ENCODE assay signal across 8 cellular contexts in the genomic region with DNA sequence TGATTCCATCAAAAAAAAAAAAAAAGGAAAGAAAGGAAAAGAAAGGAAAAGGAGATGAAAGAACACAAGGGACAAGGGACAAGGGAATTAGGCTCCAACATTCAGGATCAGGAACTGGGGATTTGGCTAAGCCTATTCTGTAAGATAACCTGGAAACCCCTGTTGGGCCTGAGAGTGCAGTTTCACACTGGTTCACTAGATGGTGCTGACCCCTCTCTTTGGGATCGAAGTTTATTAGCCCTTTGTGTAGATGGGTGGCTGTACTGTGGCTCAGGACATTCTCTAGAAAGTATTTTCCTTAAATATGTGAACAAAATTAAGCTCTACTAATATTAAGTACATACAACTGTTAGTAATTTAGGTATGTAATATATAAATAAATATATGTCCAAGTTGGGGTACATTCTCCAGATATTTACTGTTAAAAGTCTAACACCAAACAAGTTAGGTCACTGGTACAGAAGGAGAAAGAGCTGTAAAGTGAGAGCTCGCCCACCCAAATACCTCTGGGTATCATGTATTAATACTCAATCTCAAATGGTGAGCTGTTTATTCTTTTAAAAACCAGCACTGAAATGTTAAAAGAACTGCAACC. TPM values are rescaled to one million over a fixed set of nuclear protein-coding genes. Genes with fewer than 3 reads are reported as not detected.
A peak's percentile ranks its signal among the peaks of the same experiment; 100 is the strongest.
DNase-seq lines count a peak whose midpoint lies in the region; ATAC-seq, FAIRE-seq and TF ChIP-seq lines count a peak whose summit lies in the region.

No MANE protein-coding gene starts in this region.

- no peak overlapping the region for H3K4me3 Mint-ChIP-seq in activated naive CD4-positive, alpha-beta T cell treated with anti-CD3 and anti-CD28 coated beads for 36 hours

- CTCF ChIA-PET in activated naive CD4-positive, alpha-beta T cell treated with anti-CD3 and anti-CD28 coated beads for 36 hours (lab: Charles Lee): interaction anchor here (0.6 to 2.3 kb wide), 15 partner anchors 14 to 578 kb away, joined by 3 to 19 read pairs (median 4); no protein-coding TSS in a partner anchor

- no peaks in the 10 kb centered on the region for H3K9me3 Mint-ChIP-seq in activated naive CD4-positive, alpha-beta T cell treated with anti-CD3 and anti-CD28 coated beads for 36 hours

- no peaks in the 10 kb centered on the region for H3K4me1 ChIP-seq in lower lobe of right lung
- H3K4me1 ChIP-seq in tibial artery: no peaks in the 10 kb centered on the region

- H3K27ac Mint-ChIP-seq in activated naive CD4-positive, alpha-beta T cell treated with anti-CD3 and anti-CD28 coated beads for 36 hours: no peak overlapping the region

- no peak for FAIRE-seq in H54 (lab: Jason Lieb, UNC)

- intact Hi-C loops in activated naive CD4-positive, alpha-beta T cell treated with anti-CD3 and anti-CD28 coated beads for 36 hours (cut with micrococcal nuclease): no loop called here
- intact Hi-C loops in lower lobe of right lung (cut with DNase I): no loop called here
- intact Hi-C loops in tibial artery (cut with DNase I; ENCODE audit: low total_unique reads): loop anchor here (5.0 kb wide), 1 partner anchor 212 kb away; no protein-coding TSS in a partner anchor

- ATAC-seq in lower lobe of right lung: peak; percentile 78 to 81

- H3K9me3 ChIP-seq in lower lobe of right lung: no peaks in the 10 kb centered on the region
- no peaks in the 10 kb centered on the region for H3K9me3 ChIP-seq in tibial artery

- TF ChIP-seq CTCF in lower lobe of right lung (IDR thresholded peaks at IDR 0.05): peak; percentile 77
- TF ChIP-seq CTCF in tibial artery (IDR thresholded peaks at IDR 0.05): peak; percentile 76 to 86

- H3K4me1 Mint-ChIP-seq in activated naive CD4-positive, alpha-beta T cell treated with anti-CD3 and anti-CD28 coated beads for 36 hours (ENCODE audit: low read depth): no peaks in the 10 kb centered on the region

- peak; percentile 44 for DNase-seq in activated naive CD4-positive, alpha-beta T cell treated with anti-CD3 and anti-CD28 coated beads for 36 hours
- no peak for DNase-seq in activated naive CD4-positive, alpha-beta T cell treated with anti-CD3 and anti-CD28 coated beads, Interleukin-2, amount 50 U/mL, for 16 hours
- peak; percentile 16 for DNase-seq in H54 (ENCODE audit: insufficient read length, low spot score)
- peak; percentile 71 for DNase-seq in LHCN-M2 (ENCODE audit: low read depth)
- DNase-seq in SK-MEL-5 (ENCODE audit: low read depth, low spot score): peak; percentile 86
- DNase-seq in dermis microvascular lymphatic vessel endothelial cell (ENCODE audit: low read depth in 2 of 2): peak; percentile 56 to 70
- DNase-seq in lower lobe of right lung: no peak
- DNase-seq in tibial artery: peak in 1 of 2 donors; percentile 27

- H3K27me3 ChIP-seq in lower lobe of right lung (ENCODE audit: low read depth) (no peaks in the 10 kb centered on the region), tibial artery (no peaks in the 10 kb centered on the region)

- TF ChIP-seq POLR2A in H54 (IDR thresholded peaks at IDR 0.05; ENCODE audit: low read depth, low read length): no peak

- no peaks in the 10 kb centered on the region for H3K27me3 Mint-ChIP-seq in activated naive CD4-positive, alpha-beta T cell treated with anti-CD3 and anti-CD28 coated beads for 36 hours (ENCODE audit: low read depth)

- H3K36me3 ChIP-seq in lower lobe of right lung: no peaks in the 10 kb centered on the region
- no peaks in the 10 kb centered on the region for H3K36me3 ChIP-seq in tibial artery

- H3K4me3 ChIP-seq in lower lobe of right lung: no peak overlapping the region
- no peak overlapping the region for H3K4me3 ChIP-seq in tibial artery

- H3K27ac ChIP-seq in lower lobe of right lung: no peak overlapping the region
- H3K27ac ChIP-seq in tibial artery: no peak overlapping the region

- H3K36me3 Mint-ChIP-seq in activated naive CD4-positive, alpha-beta T cell treated with anti-CD3 and anti-CD28 coated beads for 36 hours (ENCODE audit: low read depth): no peaks in the 10 kb centered on the region

- in situ Hi-C loops in SK-MEL-5 (cut with HindIII; ENCODE audit: low pct_unique_long_range_greater_than_20kb, low sequenced_read_pairs): no loop called here

RNA-seq across cellular contexts. Expression of a gene that starts 6.3 kb away (rescaled TPM):
- not detected for total RNA-seq in activated naive CD4-positive, alpha-beta T cell treated with anti-CD3 and anti-CD28 coated beads for 36 hours
- total RNA-seq in LHCN-M2 (2014; rRNA removed): 0.06 TPM in 1 of 2 replicates, not detected in the other
- not detected for polyA plus RNA-seq in LHCN-M2 (2012)
- 0.08 TPM in 1 of 2 replicates, not detected in the other for total RNA-seq in SK-MEL-5 (2014; rRNA removed; shearing (Covaris generic))
- polyA plus RNA-seq in SK-MEL-5 (2015; cell fraction: cytosol; rRNA removed): not detected in 2 replicates
- not detected in 2 replicates for polyA plus RNA-seq in SK-MEL-5 (2015; cell fraction: nucleus; rRNA removed)
- total RNA-seq in dermis microvascular lymphatic vessel endothelial cell: not detected in 2 replicates
- total RNA-seq in lower lobe of right lung: not detected

RNA-seq across cellular contexts. Expression of a gene that starts 15.9 kb away (rescaled TPM):
- not detected for total RNA-seq in activated naive CD4-positive, alpha-beta T cell treated with anti-CD3 and anti-CD28 coated beads for 36 hours
- total RNA-seq in LHCN-M2 (2014; rRNA removed) (not detected in 2 replicates), dermis microvascular lymphatic vessel endothelial cell (not detected in 2 replicates), lower lobe of right lung (not detected)
- polyA plus RNA-seq in LHCN-M2 (2012): not detected
- total RNA-seq in SK-MEL-5 (2014; rRNA removed; shearing (Covaris generic)): not detected in 2 replicates
- not detected in 2 replicates for polyA plus RNA-seq in SK-MEL-5 (2015; cell fraction: cytosol; rRNA removed)
- polyA plus RNA-seq in SK-MEL-5 (2015; cell fraction: nucleus; rRNA removed): 0.44 TPM in 1 of 2 replicates, not detected in the other

RNA-seq across cellular contexts. Expression of a gene that starts 57.8 kb away (rescaled TPM):
- total RNA-seq in activated naive CD4-positive, alpha-beta T cell treated with anti-CD3 and anti-CD28 coated beads for 36 hours: 1 to 10 TPM in 1 of 2 experiments, under 1 TPM in 1; 0.96 to 1.2 TPM
- 0.19 TPM in 1 of 2 replicates, not detected in the other for total RNA-seq in LHCN-M2 (2014; rRNA removed)
- polyA plus RNA-seq in LHCN-M2 (2012): not detected
- 0.66 and 1.5 TPM in 2 replicates for total RNA-seq in SK-MEL-5 (2014; rRNA removed; shearing (Covaris generic))
- 0.14 and 0.46 TPM in 2 replicates for polyA plus RNA-seq in SK-MEL-5 (2015; cell fraction: cytosol; rRNA removed)
- polyA plus RNA-seq in SK-MEL-5 (2015; cell fraction: nucleus; rRNA removed): 3.3 and 4.1 TPM in 2 replicates
- 0.51 and 1.4 TPM in 2 replicates for total RNA-seq in dermis microvascular lymphatic vessel endothelial cell
- total RNA-seq in lower lobe of right lung: 1.7 TPM

Comparison
In these comparisons a context has a peak if more than half of its experiments do, and no peak if none do; other contexts are left out.
1. DNase-seq: peak in activated naive CD4-positive, alpha-beta T cell treated with anti-CD3 and anti-CD28 coated beads for 36 hours (single experiment), H54 (single experiment), LHCN-M2 (single experiment), SK-MEL-5 (single experiment) and dermis microvascular lymphatic vessel endothelial cell (2 of 2); none in activated naive CD4-positive, alpha-beta T cell treated with anti-CD3 and anti-CD28 coated beads, Interleukin-2, amount 50 U/mL, for 16 hours (single experiment) and lower lobe of right lung (single experiment).